In the genomic region with DNA sequence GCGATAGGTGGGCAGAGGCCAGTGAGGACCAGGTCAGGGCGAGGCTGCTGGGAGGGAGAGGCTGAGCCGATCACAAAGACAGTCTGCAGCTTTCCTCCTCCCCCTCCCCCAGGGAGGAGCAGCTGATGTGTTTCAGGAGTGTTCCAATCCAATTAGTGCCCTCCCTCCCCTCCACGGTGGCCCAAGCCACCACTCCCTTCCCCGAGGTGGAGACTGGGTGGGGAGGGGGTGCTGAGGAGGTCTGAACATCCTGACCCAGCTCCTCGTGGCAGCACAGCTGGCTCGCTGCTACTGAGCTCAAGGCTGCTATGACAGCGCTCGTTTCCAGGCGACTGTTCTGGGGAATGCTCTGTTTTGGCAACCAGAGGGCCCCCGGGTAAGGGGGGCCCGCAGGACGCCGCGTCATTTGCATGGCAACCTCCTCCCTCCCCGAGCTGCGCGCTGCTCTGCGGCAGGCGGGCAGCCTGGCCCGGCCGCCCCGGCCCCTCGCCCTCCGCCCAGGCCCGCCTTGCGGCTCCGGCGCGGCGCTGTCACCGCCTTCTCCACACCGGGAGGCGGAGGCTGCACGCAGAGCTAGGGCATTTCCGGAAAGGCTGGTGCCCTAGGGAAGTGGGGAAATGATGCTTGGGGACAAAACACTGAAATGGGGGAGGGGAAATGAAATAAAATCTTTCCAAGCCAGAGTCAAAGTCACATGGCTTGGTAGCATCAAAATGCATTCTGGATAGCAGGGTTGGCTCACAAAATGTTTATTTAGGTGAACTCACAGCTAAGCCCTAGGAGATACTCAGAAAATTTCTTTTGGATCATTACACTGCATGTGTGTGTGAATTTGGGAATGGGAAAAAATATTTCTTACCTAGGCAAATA, we compare ENCODE assay signal across 1 cellular context.
TF ChIP-seq lines count a peak whose summit lies in the region.

No MANE protein-coding gene starts in this region.

TF ChIP-seq in K562, 482 proteins besides CTCF, POLR2A, EP300 and RAD21 (continued from another document):
- TF ChIP-seq, protein P1, sequence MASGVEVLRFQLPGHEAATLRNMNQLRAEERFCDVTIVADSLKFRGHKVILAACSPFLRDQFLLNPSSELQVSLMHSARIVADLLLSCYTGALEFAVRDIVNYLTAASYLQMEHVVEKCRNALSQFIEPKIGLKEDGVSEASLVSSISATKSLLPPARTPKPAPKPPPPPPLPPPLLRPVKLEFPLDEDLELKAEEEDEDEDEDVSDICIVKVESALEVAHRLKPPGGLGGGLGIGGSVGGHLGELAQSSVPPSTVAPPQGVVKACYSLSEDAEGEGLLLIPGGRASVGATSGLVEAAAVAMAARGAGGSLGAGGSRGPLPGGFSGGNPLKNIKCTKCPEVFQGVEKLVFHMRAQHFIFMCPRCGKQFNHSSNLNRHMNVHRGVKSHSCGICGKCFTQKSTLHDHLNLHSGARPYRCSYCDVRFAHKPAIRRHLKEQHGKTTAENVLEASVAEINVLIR (CRISPR knock-in tag; IDR thresholded peaks at IDR 0.05) = peak; percentile 5; the same call in 1 of the 2 replicates
- TF ChIP-seq, protein P2, sequence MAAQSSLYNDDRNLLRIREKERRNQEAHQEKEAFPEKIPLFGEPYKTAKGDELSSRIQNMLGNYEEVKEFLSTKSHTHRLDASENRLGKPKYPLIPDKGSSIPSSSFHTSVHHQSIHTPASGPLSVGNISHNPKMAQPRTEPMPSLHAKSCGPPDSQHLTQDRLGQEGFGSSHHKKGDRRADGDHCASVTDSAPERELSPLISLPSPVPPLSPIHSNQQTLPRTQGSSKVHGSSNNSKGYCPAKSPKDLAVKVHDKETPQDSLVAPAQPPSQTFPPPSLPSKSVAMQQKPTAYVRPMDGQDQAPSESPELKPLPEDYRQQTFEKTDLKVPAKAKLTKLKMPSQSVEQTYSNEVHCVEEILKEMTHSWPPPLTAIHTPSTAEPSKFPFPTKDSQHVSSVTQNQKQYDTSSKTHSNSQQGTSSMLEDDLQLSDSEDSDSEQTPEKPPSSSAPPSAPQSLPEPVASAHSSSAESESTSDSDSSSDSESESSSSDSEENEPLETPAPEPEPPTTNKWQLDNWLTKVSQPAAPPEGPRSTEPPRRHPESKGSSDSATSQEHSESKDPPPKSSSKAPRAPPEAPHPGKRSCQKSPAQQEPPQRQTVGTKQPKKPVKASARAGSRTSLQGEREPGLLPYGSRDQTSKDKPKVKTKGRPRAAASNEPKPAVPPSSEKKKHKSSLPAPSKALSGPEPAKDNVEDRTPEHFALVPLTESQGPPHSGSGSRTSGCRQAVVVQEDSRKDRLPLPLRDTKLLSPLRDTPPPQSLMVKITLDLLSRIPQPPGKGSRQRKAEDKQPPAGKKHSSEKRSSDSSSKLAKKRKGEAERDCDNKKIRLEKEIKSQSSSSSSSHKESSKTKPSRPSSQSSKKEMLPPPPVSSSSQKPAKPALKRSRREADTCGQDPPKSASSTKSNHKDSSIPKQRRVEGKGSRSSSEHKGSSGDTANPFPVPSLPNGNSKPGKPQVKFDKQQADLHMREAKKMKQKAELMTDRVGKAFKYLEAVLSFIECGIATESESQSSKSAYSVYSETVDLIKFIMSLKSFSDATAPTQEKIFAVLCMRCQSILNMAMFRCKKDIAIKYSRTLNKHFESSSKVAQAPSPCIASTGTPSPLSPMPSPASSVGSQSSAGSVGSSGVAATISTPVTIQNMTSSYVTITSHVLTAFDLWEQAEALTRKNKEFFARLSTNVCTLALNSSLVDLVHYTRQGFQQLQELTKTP (IDR thresholded peaks at IDR 0.05; ENCODE audit: low read depth in 1 of 2, partially characterized antibody in 2 of 2) = peak in 1 of 2 experiments; percentile 79
- TF ChIP-seq HDGF (IDR thresholded peaks at IDR 0.05) (0 out of 2 replicates have a peak, but pooled peaks have one; percentile 77), RFX1 (IDR thresholded peaks at IDR 0.05) (peak; percentile 93), TBP (optimal IDR thresholded peaks at IDR 0.05; ENCODE audit: low read depth, low read length) (peak; percentile 40), JUND (IDR thresholded peaks at IDR 0.05; ENCODE audit: borderline replicate concordance, low read depth, low read length) (peak; percentile 2; the same call in 1 of the 2 replicates), JUND (tag; IDR thresholded peaks at IDR 0.05; ENCODE audit: borderline replicate concordance, low read depth, low read length) (peak; percentile 47; the same call in 1 of the 3 replicates), MAZ (CRISPR knock-in tag; conservative IDR thresholded peaks at IDR 0.05 in 1 of 2, IDR thresholded peaks at IDR 0.05 in 1 of 2) (peak; percentile 71 to 93), BACH1 (tag; IDR thresholded peaks at IDR 0.05) (peak; percentile 12; the same call in 1 of the 2 replicates), NRF1 (conservative IDR thresholded peaks at IDR 0.05 in 1 of 2, IDR thresholded peaks at IDR 0.05 in 1 of 2) (peak in 1 of 2 experiments; percentile 72; a peak in 2 of 4 replicates), ZBTB17 (CRISPR knock-in tag; IDR thresholded peaks at IDR 0.05) (0 out of 2 replicates have a peak, but pooled peaks have one; percentile 39), RBFOX2 (IDR thresholded peaks at IDR 0.05; ENCODE audit: low read depth, low read length) (peak; percentile 80), GABPA (tag; conservative IDR thresholded peaks at IDR 0.05; ENCODE audit: low read depth) (peak; percentile 74), MEIS2 (IDR thresholded peaks at IDR 0.05; ENCODE audit: partially characterized antibody) (peak; percentile 48), NFRKB (IDR thresholded peaks at IDR 0.05; ENCODE audit: low read depth) (no peak; the same call in 1 of the 2 replicates), MYC (IDR thresholded peaks at IDR 0.05; ENCODE audit: low read depth, low read length) (peak; percentile 79), MYC (CRISPR knock-in tag; IDR thresholded peaks at IDR 0.05; ENCODE audit: borderline replicate concordance, low read depth) (no peak), RUNX1 (IDR thresholded peaks at IDR 0.05; ENCODE audit: low read depth) (peak; percentile 25; the same call in 1 of the 2 replicates), CBFA2T3 (IDR thresholded peaks at IDR 0.05) (peak; percentile 27; the same call in 1 of the 2 replicates), SREBF2 (CRISPR knock-in tag; IDR thresholded peaks at IDR 0.05) (no peak), PHF20 (IDR thresholded peaks at IDR 0.05; ENCODE audit: partially characterized antibody) (no peak), PML (IDR thresholded peaks at IDR 0.05; ENCODE audit: low read length) (no peak), RBM14 (IDR thresholded peaks at IDR 0.05; ENCODE audit: borderline replicate concordance, insufficient read depth, low read depth, low read length) (no peak), SPI1 (IDR thresholded peaks at IDR 0.05; ENCODE audit: borderline replicate concordance, low read depth, low read length) (peak; percentile 68), ELF1 (tag; IDR thresholded peaks at IDR 0.05) (peak; percentile 85), MXI1 (IDR thresholded peaks at IDR 0.05; ENCODE audit: low read depth, low read length) (peak; percentile 97), PTRF (tag; IDR thresholded peaks at IDR 0.05) (no peak)
- TF ChIP-seq, protein P3, sequence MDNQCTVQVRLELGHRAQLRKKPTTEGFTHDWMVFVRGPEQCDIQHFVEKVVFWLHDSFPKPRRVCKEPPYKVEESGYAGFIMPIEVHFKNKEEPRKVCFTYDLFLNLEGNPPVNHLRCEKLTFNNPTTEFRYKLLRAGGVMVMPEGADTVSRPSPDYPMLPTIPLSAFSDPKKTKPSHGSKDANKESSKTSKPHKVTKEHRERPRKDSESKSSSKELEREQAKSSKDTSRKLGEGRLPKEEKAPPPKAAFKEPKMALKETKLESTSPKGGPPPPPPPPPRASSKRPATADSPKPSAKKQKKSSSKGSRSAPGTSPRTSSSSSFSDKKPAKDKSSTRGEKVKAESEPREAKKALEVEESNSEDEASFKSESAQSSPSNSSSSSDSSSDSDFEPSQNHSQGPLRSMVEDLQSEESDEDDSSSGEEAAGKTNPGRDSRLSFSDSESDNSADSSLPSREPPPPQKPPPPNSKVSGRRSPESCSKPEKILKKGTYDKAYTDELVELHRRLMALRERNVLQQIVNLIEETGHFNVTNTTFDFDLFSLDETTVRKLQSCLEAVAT (IDR thresholded peaks at IDR 0.05) = peak in 1 of 2 experiments; percentile 55; a peak in 1 of 4 replicates
- TF ChIP-seq, protein P4, sequence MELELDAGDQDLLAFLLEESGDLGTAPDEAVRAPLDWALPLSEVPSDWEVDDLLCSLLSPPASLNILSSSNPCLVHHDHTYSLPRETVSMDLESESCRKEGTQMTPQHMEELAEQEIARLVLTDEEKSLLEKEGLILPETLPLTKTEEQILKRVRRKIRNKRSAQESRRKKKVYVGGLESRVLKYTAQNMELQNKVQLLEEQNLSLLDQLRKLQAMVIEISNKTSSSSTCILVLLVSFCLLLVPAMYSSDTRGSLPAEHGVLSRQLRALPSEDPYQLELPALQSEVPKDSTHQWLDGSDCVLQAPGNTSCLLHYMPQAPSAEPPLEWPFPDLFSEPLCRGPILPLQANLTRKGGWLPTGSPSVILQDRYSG (tag; conservative IDR thresholded peaks at IDR 0.05; ENCODE audit: low read depth) = peak; percentile 31; the same call in 1 of the 2 replicates
- TF ChIP-seq, protein P5, sequence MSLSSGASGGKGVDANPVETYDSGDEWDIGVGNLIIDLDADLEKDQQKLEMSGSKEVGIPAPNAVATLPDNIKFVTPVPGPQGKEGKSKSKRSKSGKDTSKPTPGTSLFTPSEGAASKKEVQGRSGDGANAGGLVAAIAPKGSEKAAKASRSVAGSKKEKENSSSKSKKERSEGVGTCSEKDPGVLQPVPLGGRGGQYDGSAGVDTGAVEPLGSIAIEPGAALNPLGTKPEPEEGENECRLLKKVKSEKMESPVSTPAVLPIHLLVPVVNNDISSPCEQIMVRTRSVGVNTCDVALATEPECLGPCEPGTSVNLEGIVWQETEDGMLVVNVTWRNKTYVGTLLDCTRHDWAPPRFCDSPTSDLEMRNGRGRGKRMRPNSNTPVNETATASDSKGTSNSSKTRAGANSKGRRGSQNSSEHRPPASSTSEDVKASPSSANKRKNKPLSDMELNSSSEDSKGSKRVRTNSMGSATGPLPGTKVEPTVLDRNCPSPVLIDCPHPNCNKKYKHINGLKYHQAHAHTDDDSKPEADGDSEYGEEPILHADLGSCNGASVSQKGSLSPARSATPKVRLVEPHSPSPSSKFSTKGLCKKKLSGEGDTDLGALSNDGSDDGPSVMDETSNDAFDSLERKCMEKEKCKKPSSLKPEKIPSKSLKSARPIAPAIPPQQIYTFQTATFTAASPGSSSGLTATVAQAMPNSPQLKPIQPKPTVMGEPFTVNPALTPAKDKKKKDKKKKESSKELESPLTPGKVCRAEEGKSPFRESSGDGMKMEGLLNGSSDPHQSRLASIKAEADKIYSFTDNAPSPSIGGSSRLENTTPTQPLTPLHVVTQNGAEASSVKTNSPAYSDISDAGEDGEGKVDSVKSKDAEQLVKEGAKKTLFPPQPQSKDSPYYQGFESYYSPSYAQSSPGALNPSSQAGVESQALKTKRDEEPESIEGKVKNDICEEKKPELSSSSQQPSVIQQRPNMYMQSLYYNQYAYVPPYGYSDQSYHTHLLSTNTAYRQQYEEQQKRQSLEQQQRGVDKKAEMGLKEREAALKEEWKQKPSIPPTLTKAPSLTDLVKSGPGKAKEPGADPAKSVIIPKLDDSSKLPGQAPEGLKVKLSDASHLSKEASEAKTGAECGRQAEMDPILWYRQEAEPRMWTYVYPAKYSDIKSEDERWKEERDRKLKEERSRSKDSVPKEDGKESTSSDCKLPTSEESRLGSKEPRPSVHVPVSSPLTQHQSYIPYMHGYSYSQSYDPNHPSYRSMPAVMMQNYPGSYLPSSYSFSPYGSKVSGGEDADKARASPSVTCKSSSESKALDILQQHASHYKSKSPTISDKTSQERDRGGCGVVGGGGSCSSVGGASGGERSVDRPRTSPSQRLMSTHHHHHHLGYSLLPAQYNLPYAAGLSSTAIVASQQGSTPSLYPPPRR (CRISPR knock-in tag; IDR thresholded peaks at IDR 0.05; ENCODE audit: borderline replicate concordance) = 0 out of 2 replicates have a peak, but pooled peaks have one; percentile 53
- TF ChIP-seq, protein P6, sequence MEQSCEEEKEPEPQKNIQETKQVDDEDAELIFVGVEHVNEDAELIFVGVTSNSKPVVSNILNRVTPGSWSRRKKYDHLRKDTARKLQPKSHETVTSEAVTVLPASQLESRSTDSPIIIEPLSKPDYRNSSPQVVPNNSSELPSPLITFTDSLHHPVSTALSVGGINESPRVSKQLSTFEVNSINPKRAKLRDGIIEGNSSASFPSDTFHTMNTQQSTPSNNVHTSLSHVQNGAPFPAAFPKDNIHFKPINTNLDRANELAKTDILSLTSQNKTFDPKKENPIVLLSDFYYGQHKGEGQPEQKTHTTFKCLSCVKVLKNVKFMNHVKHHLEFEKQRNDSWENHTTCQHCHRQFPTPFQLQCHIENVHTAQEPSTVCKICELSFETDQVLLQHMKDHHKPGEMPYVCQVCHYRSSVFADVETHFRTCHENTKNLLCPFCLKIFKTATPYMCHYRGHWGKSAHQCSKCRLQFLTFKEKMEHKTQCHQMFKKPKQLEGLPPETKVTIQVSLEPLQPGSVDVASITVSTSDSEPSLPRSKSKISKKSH (CRISPR knock-in tag; IDR thresholded peaks at IDR 0.05) = 0 out of 2 replicates have a peak, but pooled peaks have one; percentile 14
- TF ChIP-seq, protein P7, sequence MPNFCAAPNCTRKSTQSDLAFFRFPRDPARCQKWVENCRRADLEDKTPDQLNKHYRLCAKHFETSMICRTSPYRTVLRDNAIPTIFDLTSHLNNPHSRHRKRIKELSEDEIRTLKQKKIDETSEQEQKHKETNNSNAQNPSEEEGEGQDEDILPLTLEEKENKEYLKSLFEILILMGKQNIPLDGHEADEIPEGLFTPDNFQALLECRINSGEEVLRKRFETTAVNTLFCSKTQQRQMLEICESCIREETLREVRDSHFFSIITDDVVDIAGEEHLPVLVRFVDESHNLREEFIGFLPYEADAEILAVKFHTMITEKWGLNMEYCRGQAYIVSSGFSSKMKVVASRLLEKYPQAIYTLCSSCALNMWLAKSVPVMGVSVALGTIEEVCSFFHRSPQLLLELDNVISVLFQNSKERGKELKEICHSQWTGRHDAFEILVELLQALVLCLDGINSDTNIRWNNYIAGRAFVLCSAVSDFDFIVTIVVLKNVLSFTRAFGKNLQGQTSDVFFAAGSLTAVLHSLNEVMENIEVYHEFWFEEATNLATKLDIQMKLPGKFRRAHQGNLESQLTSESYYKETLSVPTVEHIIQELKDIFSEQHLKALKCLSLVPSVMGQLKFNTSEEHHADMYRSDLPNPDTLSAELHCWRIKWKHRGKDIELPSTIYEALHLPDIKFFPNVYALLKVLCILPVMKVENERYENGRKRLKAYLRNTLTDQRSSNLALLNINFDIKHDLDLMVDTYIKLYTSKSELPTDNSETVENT (CRISPR knock-in tag; IDR thresholded peaks at IDR 0.05) = peak; percentile 69; the same call in 1 of the 2 replicates
TF ChIP-seq in K562: peak in this region for 112.
